Comparison of ENCODE assay signal across 14 cellular contexts in the genomic region with DNA sequence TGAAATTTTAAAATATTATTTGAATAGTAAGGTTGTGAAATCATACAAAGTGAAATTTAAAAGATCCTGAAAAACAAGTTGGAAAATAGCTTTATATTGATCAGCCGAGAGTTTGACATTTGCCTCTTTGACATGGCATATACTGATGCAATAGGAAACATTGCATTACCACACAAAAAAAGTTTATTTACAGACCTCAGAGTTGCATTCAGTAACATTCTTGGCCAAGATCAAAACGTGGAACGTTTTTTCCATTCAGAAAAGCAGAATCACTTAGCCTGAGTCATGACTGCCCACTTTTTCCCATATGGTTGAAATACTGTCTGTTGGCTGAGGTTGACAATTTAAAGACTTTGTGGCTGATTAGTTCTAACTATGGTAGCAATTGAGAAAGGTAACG. TPM values are rescaled to one million over a fixed set of nuclear protein-coding genes. Genes with fewer than 3 reads are reported as not detected.
A peak's percentile ranks its signal among the peaks of the same experiment; 100 is the strongest.
DNase-seq lines count a peak whose midpoint lies in the region; ATAC-seq and TF ChIP-seq lines count a peak whose summit lies in the region.
"Had no signal": no experiment of that assay in that cellular context is flagged by ENCODE, and none has a peak within 500 bp of the region (broad histone marks: within the 10 kb centered on the region; RNA-seq: fewer than 3 reads in every experiment).

No MANE protein-coding gene starts in this region.

- 0 out of 3 replicates have a peak, but pooled peaks have one; percentile 31 for ATAC-seq in RWPE2 (ENCODE audit: low read depth)
- ATAC-seq in stimulated activated naive CD8-positive, alpha-beta T cell treated with anti-CD3 and anti-CD28 coated beads, Interleukin-15, amount 100 ng/mL, for 72 hours = peak; percentile 29
- no peak for ATAC-seq in gastrocnemius medialis
- ATAC-seq: foreskin keratinocyte, Panc1 had no signal

- H3K9me3 Mint-ChIP-seq in activated naive CD4-positive, alpha-beta T cell treated with anti-CD3 and anti-CD28 coated beads, Interleukin-2, amount 50 U/mL, for 24 hours = no peaks in the 10 kb centered on the region
- H3K9me3 Mint-ChIP-seq in activated naive CD4-positive, alpha-beta T cell treated with anti-CD3 and anti-CD28 coated beads, Interleukin-2, amount 10 ng/mL, durations not matched to agents 7 days and 5 days = peaks cover 6% of the 10 kb centered on the region
- H3K9me3 Mint-ChIP-seq in stimulated activated naive CD8-positive, alpha-beta T cell treated with anti-CD3 and anti-CD28 coated beads, Interleukin-15, amount 100 ng/mL, for 72 hours = peaks cover 0 to 10% of the 10 kb centered on the region in 2 donors
- H3K9me3 Mint-ChIP-seq: nephron had no signal

- intact Hi-C loops in gastrocnemius medialis (cut with DNase I; ENCODE audit: low total_unique reads) = no loop called here

- no peak overlapping the region for H3K4me3 ChIP-seq in RWPE2 (ENCODE audit: severe bottlenecking)
- H3K4me3 ChIP-seq in fibroblast of mammary gland (ENCODE audit: control insufficient read depth, low read depth, low read length) = no peak overlapping the region
- no peak overlapping the region for H3K4me3 ChIP-seq in gastrocnemius medialis
- H3K4me3 ChIP-seq: coronary artery had no signal

- no peaks in the 10 kb centered on the region for H3K27me3 Mint-ChIP-seq in activated naive CD4-positive, alpha-beta T cell treated with anti-CD3 and anti-CD28 coated beads, Interleukin-2, amount 50 U/mL, for 24 hours
- peaks cover 14% of the 10 kb centered on the region for H3K27me3 Mint-ChIP-seq in activated naive CD4-positive, alpha-beta T cell treated with anti-CD3 and anti-CD28 coated beads, Interleukin-2, amount 10 ng/mL, durations not matched to agents 7 days and 5 days
- H3K27me3 Mint-ChIP-seq in stimulated activated naive CD8-positive, alpha-beta T cell treated with anti-CD3 and anti-CD28 coated beads, Interleukin-15, amount 100 ng/mL, for 72 hours = no peaks in the 10 kb centered on the region

- H3K36me3 ChIP-seq in RWPE2 (ENCODE audit: low read depth) (no peaks in the 10 kb centered on the region), gastrocnemius medialis (no peaks in the 10 kb centered on the region)

- in situ Hi-C loops in gastrocnemius medialis (cut with MboI; ENCODE audit: low sequenced_read_pairs in 4 of 4) = no loop called here

- no peaks in the 10 kb centered on the region for H3K9me3 ChIP-seq in RWPE2 (ENCODE audit: severe bottlenecking)
- H3K9me3 ChIP-seq in gastrocnemius medialis = no peaks in the 10 kb centered on the region

- H3K27ac Mint-ChIP-seq in activated naive CD4-positive, alpha-beta T cell treated with anti-CD3 and anti-CD28 coated beads, Interleukin-2, amount 50 U/mL, for 24 hours = peak overlapping the region; percentile 98
- H3K27ac Mint-ChIP-seq in activated naive CD4-positive, alpha-beta T cell treated with anti-CD3 and anti-CD28 coated beads, Interleukin-2, amount 10 ng/mL, durations not matched to agents 7 days and 5 days = no peak overlapping the region
- H3K27ac Mint-ChIP-seq in stimulated activated naive CD8-positive, alpha-beta T cell treated with anti-CD3 and anti-CD28 coated beads, Interleukin-15, amount 100 ng/mL, for 72 hours = peak overlapping the region in 1 of 2 donors; percentile 76
- H3K27ac Mint-ChIP-seq: nephron had no signal

- no peaks in the 10 kb centered on the region for H3K4me1 ChIP-seq in RWPE2 (ENCODE audit: insufficient read depth, poor library complexity, severe bottlenecking)
- no peaks in the 10 kb centered on the region for H3K4me1 ChIP-seq in gastrocnemius medialis
- H3K4me1 ChIP-seq: foreskin keratinocyte had no signal

- TF ChIP-seq POLR2A in gastrocnemius medialis (IDR thresholded peaks at IDR 0.05) = no peak

- no peak overlapping the region for H3K27ac ChIP-seq in RWPE2 (ENCODE audit: poor library complexity, severe bottlenecking)
- no peak overlapping the region for H3K27ac ChIP-seq in gastrocnemius medialis
- H3K27ac ChIP-seq: coronary artery, foreskin keratinocyte had no signal

- H3K4me1 Mint-ChIP-seq in activated naive CD4-positive, alpha-beta T cell treated with anti-CD3 and anti-CD28 coated beads, Interleukin-2, amount 50 U/mL, for 24 hours = peaks cover 60% of the 10 kb centered on the region
- H3K4me1 Mint-ChIP-seq in activated naive CD4-positive, alpha-beta T cell treated with anti-CD3 and anti-CD28 coated beads, Interleukin-2, amount 10 ng/mL, durations not matched to agents 7 days and 5 days = peaks cover 23% of the 10 kb centered on the region
- H3K4me1 Mint-ChIP-seq in stimulated activated naive CD8-positive, alpha-beta T cell treated with anti-CD3 and anti-CD28 coated beads, Interleukin-15, amount 100 ng/mL, for 72 hours = peaks cover 58% of the 10 kb centered on the region

- DNase-seq in activated naive CD4-positive, alpha-beta T cell treated with anti-CD3 and anti-CD28 coated beads, Interleukin-2, amount 10 ng/mL, durations not matched to agents 7 days and 5 days = no peak
- no peak for DNase-seq in RWPE2 (ENCODE audit: low spot score)
- DNase-seq in fibroblast of mammary gland (ENCODE audit: low read depth) = peak; percentile 80
- DNase-seq in stimulated activated naive CD8-positive, alpha-beta T cell treated with anti-CD3 and anti-CD28 coated beads, Interleukin-15, amount 100 ng/mL, for 72 hours = no peak
- DNase-seq in NCI-H1417 treated with DMSO at 0.1 percent for 48 hours (lab: John Stamatoyannopoulos, UW) = no peak
- no peak for DNase-seq in stimulated activated CD8-positive, alpha-beta memory T cell treated with anti-CD3 and anti-CD28 coated beads, Interleukin-4, amount 100 ng/mL, for 48 hours
- no peak for DNase-seq in gastrocnemius medialis
- DNase-seq: activated effector memory CD4-positive, alpha-beta T cell treated with anti-CD3 and anti-CD28 coated beads, Interleukin-2, amount 50 U/mL, for 16 hours; foreskin keratinocyte; small intestine had no signal

- peaks cover 1% of the 10 kb centered on the region for H3K36me3 Mint-ChIP-seq in activated naive CD4-positive, alpha-beta T cell treated with anti-CD3 and anti-CD28 coated beads, Interleukin-2, amount 50 U/mL, for 24 hours
- H3K36me3 Mint-ChIP-seq in activated naive CD4-positive, alpha-beta T cell treated with anti-CD3 and anti-CD28 coated beads, Interleukin-2, amount 10 ng/mL, durations not matched to agents 7 days and 5 days = peaks cover 4% of the 10 kb centered on the region

- H3K27me3 ChIP-seq in RWPE2 (ENCODE audit: insufficient read depth, poor library complexity, severe bottlenecking) (no peaks in the 10 kb centered on the region), gastrocnemius medialis (no peaks in the 10 kb centered on the region)

- CTCF ChIA-PET in activated naive CD4-positive, alpha-beta T cell treated with anti-CD3 and anti-CD28 coated beads, Interleukin-2, amount 10 ng/mL, durations not matched to agents 7 days and 5 days (lab: Charles Lee) = no interaction called here

- peak overlapping the region; percentile 59 for H3K4me3 Mint-ChIP-seq in activated naive CD4-positive, alpha-beta T cell treated with anti-CD3 and anti-CD28 coated beads, Interleukin-2, amount 50 U/mL, for 24 hours
- H3K4me3 Mint-ChIP-seq in activated naive CD4-positive, alpha-beta T cell treated with anti-CD3 and anti-CD28 coated beads, Interleukin-2, amount 10 ng/mL, durations not matched to agents 7 days and 5 days = no peak overlapping the region
- peak overlapping the region; percentile 11 to 69 for H3K4me3 Mint-ChIP-seq in stimulated activated naive CD8-positive, alpha-beta T cell treated with anti-CD3 and anti-CD28 coated beads, Interleukin-15, amount 100 ng/mL, for 72 hours
- H3K4me3 Mint-ChIP-seq: nephron had no signal

- TF ChIP-seq CTCF in RWPE2 (IDR thresholded peaks at IDR 0.05; ENCODE audit: poor library complexity, severe bottlenecking) (no peak), fibroblast of mammary gland (conservative IDR thresholded peaks at IDR 0.05; ENCODE audit: control insufficient read depth, insufficient read depth, low read depth, low read length) (no peak), gastrocnemius medialis (IDR thresholded peaks at IDR 0.05 in 4 of 5, conservative IDR thresholded peaks at IDR 0.05 in 1 of 5) (no peak)

RNA-seq across cellular contexts. Expression of a gene that starts 55.1 kb away (rescaled TPM):
- total RNA-seq in gastrocnemius medialis = 10 to 100 TPM in 2 of 4 donors, 1 to 10 TPM in 2; 3.6 to 13.4 (median 7.5) TPM

Comparison
In these comparisons a context has a peak if more than half of its experiments do, and no peak if none do; other contexts are left out.
1. ATAC-seq: peak in RWPE2 (single experiment) and stimulated activated naive CD8-positive, alpha-beta T cell treated with anti-CD3 and anti-CD28 coated beads, Interleukin-15, amount 100 ng/mL, for 72 hours (single experiment); none in gastrocnemius medialis (0 of 2).